In the genomic region with DNA sequence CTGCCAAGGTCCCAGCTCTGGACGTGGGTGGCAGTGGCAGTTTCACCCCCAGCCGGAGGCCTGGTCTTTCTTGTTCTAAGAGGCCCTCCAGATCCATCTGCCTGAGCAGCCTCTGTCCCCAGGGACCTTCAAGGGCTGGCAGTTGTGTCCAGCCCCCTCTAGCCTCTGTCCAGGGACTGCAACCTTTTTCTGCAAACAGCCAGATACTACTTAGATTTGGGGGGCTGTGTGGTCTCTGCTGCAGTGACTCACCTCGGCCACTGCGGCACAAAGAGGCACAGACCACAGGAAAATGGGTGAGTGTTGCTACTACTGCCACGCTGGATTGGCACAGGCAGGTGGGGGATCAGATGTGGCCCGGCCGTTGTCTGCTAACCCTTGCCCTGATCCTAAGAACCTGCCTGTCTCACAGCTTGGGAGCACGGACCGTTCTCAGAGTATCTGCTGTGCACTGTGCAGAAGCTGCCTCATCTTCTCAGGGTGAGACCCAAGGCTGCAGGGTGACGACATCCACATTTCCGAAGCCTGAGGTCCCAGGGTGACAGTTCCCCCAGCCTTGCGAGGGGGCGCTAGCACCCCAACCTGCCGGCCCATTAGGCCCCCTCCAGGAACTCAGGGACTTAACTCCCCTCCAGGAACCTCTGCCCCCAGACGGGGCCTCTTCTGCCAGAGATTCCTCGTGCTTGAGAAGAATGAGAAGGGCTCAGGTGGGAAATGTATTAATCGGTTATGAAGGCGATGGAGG, we compare ENCODE assay signal across 1 cellular context.
TF ChIP-seq lines count a peak whose summit lies in the region.

No MANE protein-coding gene starts in this region.

TF ChIP-seq in H1, 55 proteins besides CTCF, POLR2A, EP300 and RAD21:
- TF ChIP-seq, protein P1, sequence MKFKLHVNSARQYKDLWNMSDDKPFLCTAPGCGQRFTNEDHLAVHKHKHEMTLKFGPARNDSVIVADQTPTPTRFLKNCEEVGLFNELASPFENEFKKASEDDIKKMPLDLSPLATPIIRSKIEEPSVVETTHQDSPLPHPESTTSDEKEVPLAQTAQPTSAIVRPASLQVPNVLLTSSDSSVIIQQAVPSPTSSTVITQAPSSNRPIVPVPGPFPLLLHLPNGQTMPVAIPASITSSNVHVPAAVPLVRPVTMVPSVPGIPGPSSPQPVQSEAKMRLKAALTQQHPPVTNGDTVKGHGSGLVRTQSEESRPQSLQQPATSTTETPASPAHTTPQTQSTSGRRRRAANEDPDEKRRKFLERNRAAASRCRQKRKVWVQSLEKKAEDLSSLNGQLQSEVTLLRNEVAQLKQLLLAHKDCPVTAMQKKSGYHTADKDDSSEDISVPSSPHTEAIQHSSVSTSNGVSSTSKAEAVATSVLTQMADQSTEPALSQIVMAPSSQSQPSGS (IDR thresholded peaks at IDR 0.05; ENCODE audit: low read length) = no peak
- TF ChIP-seq CHD1 (IDR thresholded peaks at IDR 0.05; ENCODE audit: low read depth, low read length) = no peak
- peak; percentile 47; the same call in 1 of the 2 replicates for TF ChIP-seq SP1 (IDR thresholded peaks at IDR 0.05; ENCODE audit: low read depth, low read length)
- TF ChIP-seq, protein P2, sequence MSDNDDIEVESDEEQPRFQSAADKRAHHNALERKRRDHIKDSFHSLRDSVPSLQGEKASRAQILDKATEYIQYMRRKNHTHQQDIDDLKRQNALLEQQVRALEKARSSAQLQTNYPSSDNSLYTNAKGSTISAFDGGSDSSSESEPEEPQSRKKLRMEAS (IDR thresholded peaks at IDR 0.05) = 0 out of 2 replicates have a peak, but pooled peaks have one; percentile 16
- peak; percentile 46 for TF ChIP-seq ASH2L (IDR thresholded peaks at IDR 0.05; ENCODE audit: low read length)
